1 cellular context compared by ENCODE assay signal in the genomic region with DNA sequence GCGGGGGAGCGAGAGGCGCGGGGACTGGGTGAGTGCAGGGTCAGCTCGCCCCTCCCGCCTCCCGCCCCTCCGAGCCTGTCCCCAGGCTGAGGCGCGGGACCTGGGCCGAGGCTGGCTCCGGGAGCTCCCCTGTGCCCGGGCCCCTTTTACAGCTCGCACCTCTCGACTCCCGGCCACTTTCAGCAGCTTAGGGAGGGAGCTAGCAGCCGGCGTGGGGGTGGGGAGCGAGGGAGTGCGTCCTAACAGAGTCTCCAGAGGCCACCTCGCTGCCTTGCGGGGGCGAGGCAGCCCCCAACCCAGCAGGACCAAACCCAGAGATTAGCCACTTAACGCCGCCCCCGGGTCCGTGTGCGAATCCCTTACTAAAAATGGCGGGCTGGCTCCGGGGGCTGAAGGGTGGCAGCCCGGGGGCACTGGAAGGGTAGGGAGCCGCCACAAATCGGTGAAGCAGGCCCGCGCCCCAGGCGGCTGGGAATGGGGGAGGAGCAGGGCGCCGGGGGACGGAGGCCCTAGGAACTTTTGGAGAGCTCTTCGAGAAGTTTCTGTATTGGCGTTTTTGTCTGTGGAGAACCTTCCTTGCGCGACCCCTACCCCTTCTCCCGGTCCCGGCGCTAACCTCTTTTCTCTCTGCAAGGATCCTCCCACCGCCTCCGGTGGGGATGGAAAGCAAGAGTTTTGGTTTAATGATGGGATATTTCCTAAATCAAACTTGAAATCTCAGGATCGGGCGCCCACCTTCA.
TF ChIP-seq lines count a peak whose summit lies in the region.

No MANE protein-coding gene starts in this region.

TF ChIP-seq in HEK293, 187 proteins besides CTCF, POLR2A, EP300 and RAD21 (continued from another document and continues in another):
- TF ChIP-seq, protein P1, sequence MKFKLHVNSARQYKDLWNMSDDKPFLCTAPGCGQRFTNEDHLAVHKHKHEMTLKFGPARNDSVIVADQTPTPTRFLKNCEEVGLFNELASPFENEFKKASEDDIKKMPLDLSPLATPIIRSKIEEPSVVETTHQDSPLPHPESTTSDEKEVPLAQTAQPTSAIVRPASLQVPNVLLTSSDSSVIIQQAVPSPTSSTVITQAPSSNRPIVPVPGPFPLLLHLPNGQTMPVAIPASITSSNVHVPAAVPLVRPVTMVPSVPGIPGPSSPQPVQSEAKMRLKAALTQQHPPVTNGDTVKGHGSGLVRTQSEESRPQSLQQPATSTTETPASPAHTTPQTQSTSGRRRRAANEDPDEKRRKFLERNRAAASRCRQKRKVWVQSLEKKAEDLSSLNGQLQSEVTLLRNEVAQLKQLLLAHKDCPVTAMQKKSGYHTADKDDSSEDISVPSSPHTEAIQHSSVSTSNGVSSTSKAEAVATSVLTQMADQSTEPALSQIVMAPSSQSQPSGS (tag by site-specific recombination; IDR thresholded peaks at IDR 0.05; ENCODE audit: low read depth), result no peak
- TF ChIP-seq ZBTB7A (tag by site-specific recombination; IDR thresholded peaks at IDR 0.05; ENCODE audit: low read depth), result no peak
- no peak for TF ChIP-seq ZSCAN23 (tag by site-specific recombination; IDR thresholded peaks at IDR 0.05)
- TF ChIP-seq ZNF664 (tag by site-specific recombination; IDR thresholded peaks at IDR 0.05), result no peak
- TF ChIP-seq GLI2 (tag by site-specific recombination; IDR thresholded peaks at IDR 0.05; ENCODE audit: borderline replicate concordance, low read depth), result no peak
- no peak for TF ChIP-seq ZNF621 (tag by site-specific recombination; IDR thresholded peaks at IDR 0.05)
- TF ChIP-seq, protein P2, sequence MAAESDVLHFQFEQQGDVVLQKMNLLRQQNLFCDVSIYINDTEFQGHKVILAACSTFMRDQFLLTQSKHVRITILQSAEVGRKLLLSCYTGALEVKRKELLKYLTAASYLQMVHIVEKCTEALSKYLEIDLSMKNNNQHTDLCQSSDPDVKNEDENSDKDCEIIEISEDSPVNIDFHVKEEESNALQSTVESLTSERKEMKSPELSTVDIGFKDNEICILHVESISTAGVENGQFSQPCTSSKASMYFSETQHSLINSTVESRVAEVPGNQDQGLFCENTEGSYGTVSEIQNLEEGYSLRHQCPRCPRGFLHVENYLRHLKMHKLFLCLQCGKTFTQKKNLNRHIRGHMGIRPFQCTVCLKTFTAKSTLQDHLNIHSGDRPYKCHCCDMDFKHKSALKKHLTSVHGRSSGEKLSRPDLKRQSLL (tag by site-specific recombination; IDR thresholded peaks at IDR 0.05), result no peak
- TF ChIP-seq, protein P3, sequence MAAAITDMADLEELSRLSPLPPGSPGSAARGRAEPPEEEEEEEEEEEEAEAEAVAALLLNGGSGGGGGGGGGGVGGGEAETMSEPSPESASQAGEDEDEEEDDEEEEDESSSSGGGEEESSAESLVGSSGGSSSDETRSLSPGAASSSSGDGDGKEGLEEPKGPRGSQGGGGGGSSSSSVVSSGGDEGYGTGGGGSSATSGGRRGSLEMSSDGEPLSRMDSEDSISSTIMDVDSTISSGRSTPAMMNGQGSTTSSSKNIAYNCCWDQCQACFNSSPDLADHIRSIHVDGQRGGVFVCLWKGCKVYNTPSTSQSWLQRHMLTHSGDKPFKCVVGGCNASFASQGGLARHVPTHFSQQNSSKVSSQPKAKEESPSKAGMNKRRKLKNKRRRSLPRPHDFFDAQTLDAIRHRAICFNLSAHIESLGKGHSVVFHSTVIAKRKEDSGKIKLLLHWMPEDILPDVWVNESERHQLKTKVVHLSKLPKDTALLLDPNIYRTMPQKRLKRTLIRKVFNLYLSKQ (tag by site-specific recombination; IDR thresholded peaks at IDR 0.05; ENCODE audit: borderline replicate concordance), result no peak
- TF ChIP-seq, protein P4, sequence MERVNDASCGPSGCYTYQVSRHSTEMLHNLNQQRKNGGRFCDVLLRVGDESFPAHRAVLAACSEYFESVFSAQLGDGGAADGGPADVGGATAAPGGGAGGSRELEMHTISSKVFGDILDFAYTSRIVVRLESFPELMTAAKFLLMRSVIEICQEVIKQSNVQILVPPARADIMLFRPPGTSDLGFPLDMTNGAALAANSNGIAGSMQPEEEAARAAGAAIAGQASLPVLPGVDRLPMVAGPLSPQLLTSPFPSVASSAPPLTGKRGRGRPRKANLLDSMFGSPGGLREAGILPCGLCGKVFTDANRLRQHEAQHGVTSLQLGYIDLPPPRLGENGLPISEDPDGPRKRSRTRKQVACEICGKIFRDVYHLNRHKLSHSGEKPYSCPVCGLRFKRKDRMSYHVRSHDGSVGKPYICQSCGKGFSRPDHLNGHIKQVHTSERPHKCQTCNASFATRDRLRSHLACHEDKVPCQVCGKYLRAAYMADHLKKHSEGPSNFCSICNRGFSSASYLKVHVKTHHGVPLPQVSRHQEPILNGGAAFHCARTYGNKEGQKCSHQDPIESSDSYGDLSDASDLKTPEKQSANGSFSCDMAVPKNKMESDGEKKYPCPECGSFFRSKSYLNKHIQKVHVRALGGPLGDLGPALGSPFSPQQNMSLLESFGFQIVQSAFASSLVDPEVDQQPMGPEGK (tag by site-specific recombination; IDR thresholded peaks at IDR 0.05), result peak; percentile 33; the same call in 1 of the 2 replicates
- no peak for TF ChIP-seq GFI1B (tag by site-specific recombination; IDR thresholded peaks at IDR 0.05)
- TF ChIP-seq, protein P5, sequence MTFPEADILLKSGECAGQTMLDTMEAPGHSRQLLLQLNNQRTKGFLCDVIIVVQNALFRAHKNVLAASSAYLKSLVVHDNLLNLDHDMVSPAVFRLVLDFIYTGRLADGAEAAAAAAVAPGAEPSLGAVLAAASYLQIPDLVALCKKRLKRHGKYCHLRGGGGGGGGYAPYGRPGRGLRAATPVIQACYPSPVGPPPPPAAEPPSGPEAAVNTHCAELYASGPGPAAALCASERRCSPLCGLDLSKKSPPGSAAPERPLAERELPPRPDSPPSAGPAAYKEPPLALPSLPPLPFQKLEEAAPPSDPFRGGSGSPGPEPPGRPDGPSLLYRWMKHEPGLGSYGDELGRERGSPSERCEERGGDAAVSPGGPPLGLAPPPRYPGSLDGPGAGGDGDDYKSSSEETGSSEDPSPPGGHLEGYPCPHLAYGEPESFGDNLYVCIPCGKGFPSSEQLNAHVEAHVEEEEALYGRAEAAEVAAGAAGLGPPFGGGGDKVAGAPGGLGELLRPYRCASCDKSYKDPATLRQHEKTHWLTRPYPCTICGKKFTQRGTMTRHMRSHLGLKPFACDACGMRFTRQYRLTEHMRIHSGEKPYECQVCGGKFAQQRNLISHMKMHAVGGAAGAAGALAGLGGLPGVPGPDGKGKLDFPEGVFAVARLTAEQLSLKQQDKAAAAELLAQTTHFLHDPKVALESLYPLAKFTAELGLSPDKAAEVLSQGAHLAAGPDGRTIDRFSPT (tag by site-specific recombination; IDR thresholded peaks at IDR 0.05), result peak; percentile 52; the same call in 1 of the 2 replicates
- TF ChIP-seq ZNF146 (tag by site-specific recombination; IDR thresholded peaks at IDR 0.05), result no peak
- no peak for TF ChIP-seq ZNF561 (tag by site-specific recombination; IDR thresholded peaks at IDR 0.05; ENCODE audit: borderline replicate concordance)
- TF ChIP-seq KLF9 (tag by site-specific recombination; IDR thresholded peaks at IDR 0.05; ENCODE audit: low read depth), result no peak
- TF ChIP-seq, protein P6, sequence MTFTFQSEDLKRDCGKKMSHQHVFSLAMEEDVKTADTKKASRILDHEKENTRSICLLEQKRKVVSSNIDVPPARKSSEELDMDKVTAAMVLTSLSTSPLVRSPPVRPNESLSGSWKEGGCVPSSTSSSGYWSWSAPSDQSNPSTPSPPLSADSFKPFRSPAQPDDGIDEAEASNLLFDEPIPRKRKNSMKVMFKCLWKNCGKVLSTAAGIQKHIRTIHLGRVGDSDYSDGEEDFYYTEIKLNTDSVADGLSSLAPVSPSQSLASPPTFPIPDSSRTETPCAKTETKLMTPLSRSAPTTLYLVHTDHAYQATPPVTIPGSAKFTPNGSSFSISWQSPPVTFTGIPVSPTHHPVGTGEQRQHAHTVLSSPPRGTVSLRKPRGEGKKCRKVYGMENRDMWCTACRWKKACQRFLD (tag by site-specific recombination; IDR thresholded peaks at IDR 0.05), result no peak
- TF ChIP-seq, protein P7, sequence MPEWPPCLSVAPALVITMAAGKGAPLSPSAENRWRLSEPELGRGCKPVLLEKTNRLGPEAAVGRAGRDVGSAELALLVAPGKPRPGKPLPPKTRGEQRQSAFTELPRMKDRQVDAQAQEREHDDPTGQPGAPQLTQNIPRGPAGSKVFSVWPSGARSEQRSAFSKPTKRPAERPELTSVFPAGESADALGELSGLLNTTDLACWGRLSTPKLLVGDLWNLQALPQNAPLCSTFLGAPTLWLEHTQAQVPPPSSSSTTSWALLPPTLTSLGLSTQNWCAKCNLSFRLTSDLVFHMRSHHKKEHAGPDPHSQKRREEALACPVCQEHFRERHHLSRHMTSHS (tag by site-specific recombination; IDR thresholded peaks at IDR 0.05), result no peak
- no peak for TF ChIP-seq ZNF549 (tag by site-specific recombination; IDR thresholded peaks at IDR 0.05)
- TF ChIP-seq ZNF302 (tag by site-specific recombination; IDR thresholded peaks at IDR 0.05; ENCODE audit: low read depth), result no peak
- TF ChIP-seq, protein P8, sequence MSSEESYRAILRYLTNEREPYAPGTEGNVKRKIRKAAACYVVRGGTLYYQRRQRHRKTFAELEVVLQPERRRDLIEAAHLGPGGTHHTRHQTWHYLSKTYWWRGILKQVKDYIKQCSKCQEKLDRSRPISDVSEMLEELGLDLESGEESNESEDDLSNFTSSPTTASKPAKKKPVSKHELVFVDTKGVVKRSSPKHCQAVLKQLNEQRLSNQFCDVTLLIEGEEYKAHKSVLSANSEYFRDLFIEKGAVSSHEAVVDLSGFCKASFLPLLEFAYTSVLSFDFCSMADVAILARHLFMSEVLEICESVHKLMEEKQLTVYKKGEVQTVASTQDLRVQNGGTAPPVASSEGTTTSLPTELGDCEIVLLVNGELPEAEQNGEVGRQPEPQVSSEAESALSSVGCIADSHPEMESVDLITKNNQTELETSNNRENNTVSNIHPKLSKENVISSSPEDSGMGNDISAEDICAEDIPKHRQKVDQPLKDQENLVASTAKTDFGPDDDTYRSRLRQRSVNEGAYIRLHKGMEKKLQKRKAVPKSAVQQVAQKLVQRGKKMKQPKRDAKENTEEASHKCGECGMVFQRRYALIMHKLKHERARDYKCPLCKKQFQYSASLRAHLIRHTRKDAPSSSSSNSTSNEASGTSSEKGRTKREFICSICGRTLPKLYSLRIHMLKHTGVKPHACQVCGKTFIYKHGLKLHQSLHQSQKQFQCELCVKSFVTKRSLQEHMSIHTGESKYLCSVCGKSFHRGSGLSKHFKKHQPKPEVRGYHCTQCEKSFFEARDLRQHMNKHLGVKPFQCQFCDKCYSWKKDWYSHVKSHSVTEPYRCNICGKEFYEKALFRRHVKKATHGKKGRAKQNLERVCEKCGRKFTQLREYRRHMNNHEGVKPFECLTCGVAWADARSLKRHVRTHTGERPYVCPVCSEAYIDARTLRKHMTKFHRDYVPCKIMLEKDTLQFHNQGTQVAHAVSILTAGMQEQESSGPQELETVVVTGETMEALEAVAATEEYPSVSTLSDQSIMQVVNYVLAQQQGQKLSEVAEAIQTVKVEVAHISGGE (tag by site-specific recombination; conservative IDR thresholded peaks at IDR 0.05; ENCODE audit: low read depth), result no peak
- TF ChIP-seq, protein P9, sequence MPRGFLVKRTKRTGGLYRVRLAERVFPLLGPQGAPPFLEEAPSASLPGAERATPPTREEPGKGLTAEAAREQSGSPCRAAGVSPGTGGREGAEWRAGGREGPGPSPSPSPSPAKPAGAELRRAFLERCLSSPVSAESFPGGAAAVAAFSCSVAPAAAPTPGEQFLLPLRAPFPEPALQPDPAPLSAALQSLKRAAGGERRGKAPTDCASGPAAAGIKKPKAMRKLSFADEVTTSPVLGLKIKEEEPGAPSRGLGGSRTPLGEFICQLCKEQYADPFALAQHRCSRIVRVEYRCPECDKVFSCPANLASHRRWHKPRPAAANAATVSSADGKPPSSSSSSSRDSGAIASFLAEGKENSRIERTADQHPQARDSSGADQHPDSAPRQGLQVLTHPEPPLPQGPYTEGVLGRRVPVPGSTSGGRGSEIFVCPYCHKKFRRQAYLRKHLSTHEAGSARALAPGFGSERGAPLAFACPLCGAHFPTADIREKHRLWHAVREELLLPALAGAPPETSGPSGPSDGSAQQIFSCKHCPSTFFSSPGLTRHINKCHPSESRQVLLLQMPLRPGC (tag by site-specific recombination; IDR thresholded peaks at IDR 0.05), result no peak
- TF ChIP-seq, protein P10, sequence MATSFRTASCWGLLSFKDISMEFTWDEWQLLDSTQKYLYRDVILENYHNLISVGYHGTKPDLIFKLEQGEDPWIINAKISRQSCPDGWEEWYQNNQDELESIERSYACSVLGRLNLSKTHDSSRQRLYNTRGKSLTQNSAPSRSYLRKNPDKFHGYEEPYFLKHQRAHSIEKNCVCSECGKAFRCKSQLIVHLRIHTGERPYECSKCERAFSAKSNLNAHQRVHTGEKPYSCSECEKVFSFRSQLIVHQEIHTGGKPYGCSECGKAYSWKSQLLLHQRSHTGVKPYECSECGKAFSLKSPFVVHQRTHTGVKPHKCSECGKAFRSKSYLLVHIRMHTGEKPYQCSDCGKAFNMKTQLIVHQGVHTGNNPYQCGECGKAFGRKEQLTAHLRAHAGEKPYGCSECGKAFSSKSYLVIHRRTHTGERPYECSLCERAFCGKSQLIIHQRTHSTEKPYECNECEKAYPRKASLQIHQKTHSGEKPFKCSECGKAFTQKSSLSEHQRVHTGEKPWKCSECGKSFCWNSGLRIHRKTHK (tag by site-specific recombination; IDR thresholded peaks at IDR 0.05), result no peak
- no peak for TF ChIP-seq ZNF558 (tag by site-specific recombination; IDR thresholded peaks at IDR 0.05)
- no peak for TF ChIP-seq ZNF843 (tag by site-specific recombination; IDR thresholded peaks at IDR 0.05)
- TF ChIP-seq ZNF366 (tag by site-specific recombination; conservative IDR thresholded peaks at IDR 0.05), result no peak
- TF ChIP-seq SP7 (tag by site-specific recombination; IDR thresholded peaks at IDR 0.05), result no peak
- TF ChIP-seq ZNF473 (tag by site-specific recombination; IDR thresholded peaks at IDR 0.05), result no peak
- no peak for TF ChIP-seq ZNF555 (tag by site-specific recombination; conservative IDR thresholded peaks at IDR 0.05)
- no peak for TF ChIP-seq ZIC2 (tag by site-specific recombination; IDR thresholded peaks at IDR 0.05)
- no peak for TF ChIP-seq ZNF76 (tag by site-specific recombination; IDR thresholded peaks at IDR 0.05; ENCODE audit: borderline replicate concordance, low read depth)
- TF ChIP-seq ZNF266 (tag by site-specific recombination; IDR thresholded peaks at IDR 0.05; ENCODE audit: low read depth), result no peak
- no peak for TF ChIP-seq ZNF248 (tag by site-specific recombination; IDR thresholded peaks at IDR 0.05)
- no peak for TF ChIP-seq ZNF677 (tag by site-specific recombination; IDR thresholded peaks at IDR 0.05)
- no peak for TF ChIP-seq IKZF3 (tag by site-specific recombination; IDR thresholded peaks at IDR 0.05)
- TF ChIP-seq ZNF792 (tag by site-specific recombination; IDR thresholded peaks at IDR 0.05), result no peak
- TF ChIP-seq ZNF19 (tag by site-specific recombination; IDR thresholded peaks at IDR 0.05; ENCODE audit: low read depth), result no peak
- no peak for TF ChIP-seq ZNF10 (tag by site-specific recombination; IDR thresholded peaks at IDR 0.05)
- no peak for TF ChIP-seq ZBTB17 (tag by site-specific recombination; IDR thresholded peaks at IDR 0.05)
